11 cellular contexts compared by ENCODE assay signal in genomic region chr5:136066705-136067271, GRCh38. TPM values are rescaled to one million over a fixed set of nuclear protein-coding genes. Genes with fewer than 3 reads are reported as not detected.
A peak's percentile ranks its signal among the peaks of the same experiment; 100 is the strongest.
DNase-seq lines count a peak whose midpoint lies in the region; ATAC-seq and TF ChIP-seq lines count a peak whose summit lies in the region.
"Had no signal": no experiment of that assay in that cellular context is flagged by ENCODE, and none has a peak within 500 bp of the region (broad histone marks: within the 10 kb centered on the region; RNA-seq: fewer than 3 reads in every experiment).

No MANE protein-coding gene starts in this region.

- peak; percentile 35 for DNase-seq in ELR (ENCODE audit: low read depth)
- DNase-seq in Right ventricle myocardium superior, result peak; percentile 61
- peak; percentile 54 for DNase-seq in skeletal muscle cell (ENCODE audit: low read depth)
- DNase-seq in SIG-M5 treated with dmso at 0.1 percent for 504 hours (lab: John Stamatoyannopoulos, UW; ENCODE audit: unreplicated experiment), result no peak
- no peak for DNase-seq in stimulated activated naive CD4-positive, alpha-beta T cell (lab: John Stamatoyannopoulos, UW)
- DNase-seq in effector CD4-positive, alpha-beta T cell, result no peak
- DNase-seq: H7, T-helper 1 cell had no signal

- intact Hi-C loops in Right ventricle myocardium superior (cut with DNase I), result loop anchor here (10.0 kb wide), 1 partner anchor 108 kb away; no protein-coding TSS in a partner anchor

- H3K4me3 ChIP-seq in skeletal muscle cell (ENCODE audit: low read depth, low read length), result no peak overlapping the region

- peak; percentile 52 for ATAC-seq in SK-N-SH treated with all-trans-retinoic acid at 6 μM for 48 hours
- peak; percentile 88 for ATAC-seq in Right ventricle myocardium superior (ENCODE audit: poor library complexity)
- ATAC-seq in GM19467 (IDR thresholded peaks at IDR 0.05; ENCODE audit: unreplicated experiment), result no peak
- ATAC-seq: stimulated activated effector memory CD8-positive, alpha-beta T cell treated with anti-CD3 and anti-CD28 coated beads, Interleukin-12 subunit alpha, Interleukin-12 subunit beta, amount 100 ng/mL, for 72 hours had no signal

TF ChIP-seq in SK-N-SH treated with all-trans-retinoic acid at 6 μM for 48 hours, 23 proteins besides CTCF, POLR2A, EP300 and RAD21:
- TF ChIP-seq TCF4 (CRISPR knock-in tag; IDR thresholded peaks at IDR 0.05; ENCODE audit: borderline replicate concordance) (no peak), CSDC2 (CRISPR knock-in tag; IDR thresholded peaks at IDR 0.05) (no peak), BACH2 (CRISPR knock-in tag; IDR thresholded peaks at IDR 0.05; ENCODE audit: borderline replicate concordance) (no peak), ARNTL (CRISPR knock-in tag; IDR thresholded peaks at IDR 0.05; ENCODE audit: borderline replicate concordance, low read depth) (no peak), ZNF70 (CRISPR knock-in tag; IDR thresholded peaks at IDR 0.05) (no peak), RARB (CRISPR knock-in tag; IDR thresholded peaks at IDR 0.05) (no peak), ISL1 (CRISPR knock-in tag; IDR thresholded peaks at IDR 0.05) (no peak), ZNF8 (CRISPR knock-in tag; IDR thresholded peaks at IDR 0.05) (no peak), ZFP30 (CRISPR knock-in tag; IDR thresholded peaks at IDR 0.05) (no peak), SNAI2 (CRISPR knock-in tag; IDR thresholded peaks at IDR 0.05) (no peak), PATZ1 (CRISPR knock-in tag; IDR thresholded peaks at IDR 0.05; ENCODE audit: borderline replicate concordance) (no peak), PPARA (CRISPR knock-in tag; IDR thresholded peaks at IDR 0.05; ENCODE audit: borderline replicate concordance) (no peak), ZNF565 (CRISPR knock-in tag; conservative IDR thresholded peaks at IDR 0.05; ENCODE audit: low read depth) (no peak), GLIS3 (CRISPR knock-in tag; IDR thresholded peaks at IDR 0.05) (no peak), ESRRG (CRISPR knock-in tag; IDR thresholded peaks at IDR 0.05) (no peak), CSRNP3 (CRISPR knock-in tag; IDR thresholded peaks at IDR 0.05) (no peak), ZFP3 (CRISPR knock-in tag; IDR thresholded peaks at IDR 0.05) (no peak), ZC3H10 (CRISPR knock-in tag; IDR thresholded peaks at IDR 0.05) (no peak)
- TF ChIP-seq, protein P1, sequence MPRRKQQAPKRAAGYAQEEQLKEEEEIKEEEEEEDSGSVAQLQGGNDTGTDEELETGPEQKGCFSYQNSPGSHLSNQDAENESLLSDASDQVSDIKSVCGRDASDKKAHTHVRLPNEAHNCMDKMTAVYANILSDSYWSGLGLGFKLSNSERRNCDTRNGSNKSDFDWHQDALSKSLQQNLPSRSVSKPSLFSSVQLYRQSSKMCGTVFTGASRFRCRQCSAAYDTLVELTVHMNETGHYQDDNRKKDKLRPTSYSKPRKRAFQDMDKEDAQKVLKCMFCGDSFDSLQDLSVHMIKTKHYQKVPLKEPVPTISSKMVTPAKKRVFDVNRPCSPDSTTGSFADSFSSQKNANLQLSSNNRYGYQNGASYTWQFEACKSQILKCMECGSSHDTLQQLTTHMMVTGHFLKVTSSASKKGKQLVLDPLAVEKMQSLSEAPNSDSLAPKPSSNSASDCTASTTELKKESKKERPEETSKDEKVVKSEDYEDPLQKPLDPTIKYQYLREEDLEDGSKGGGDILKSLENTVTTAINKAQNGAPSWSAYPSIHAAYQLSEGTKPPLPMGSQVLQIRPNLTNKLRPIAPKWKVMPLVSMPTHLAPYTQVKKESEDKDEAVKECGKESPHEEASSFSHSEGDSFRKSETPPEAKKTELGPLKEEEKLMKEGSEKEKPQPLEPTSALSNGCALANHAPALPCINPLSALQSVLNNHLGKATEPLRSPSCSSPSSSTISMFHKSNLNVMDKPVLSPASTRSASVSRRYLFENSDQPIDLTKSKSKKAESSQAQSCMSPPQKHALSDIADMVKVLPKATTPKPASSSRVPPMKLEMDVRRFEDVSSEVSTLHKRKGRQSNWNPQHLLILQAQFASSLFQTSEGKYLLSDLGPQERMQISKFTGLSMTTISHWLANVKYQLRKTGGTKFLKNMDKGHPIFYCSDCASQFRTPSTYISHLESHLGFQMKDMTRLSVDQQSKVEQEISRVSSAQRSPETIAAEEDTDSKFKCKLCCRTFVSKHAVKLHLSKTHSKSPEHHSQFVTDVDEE (CRISPR knock-in tag; IDR thresholded peaks at IDR 0.05), result no peak

RNA-seq across cellular contexts. Expression of gene TGFBI, which starts 38.0 kb away (rescaled TPM):
- 49.9 TPM for total RNA-seq in Right ventricle myocardium superior

Comparison
In these comparisons a context has a peak if more than half of its experiments do, and no peak if none do; other contexts are left out.
1. DNase-seq: peak in ELR (single experiment), Right ventricle myocardium superior (single experiment) and skeletal muscle cell (single experiment); none in SIG-M5 treated with dmso at 0.1 percent for 504 hours (single experiment), stimulated activated naive CD4-positive, alpha-beta T cell (0 of 6) and effector CD4-positive, alpha-beta T cell (single experiment).